1 cellular context compared by ENCODE assay signal in the genomic region with DNA sequence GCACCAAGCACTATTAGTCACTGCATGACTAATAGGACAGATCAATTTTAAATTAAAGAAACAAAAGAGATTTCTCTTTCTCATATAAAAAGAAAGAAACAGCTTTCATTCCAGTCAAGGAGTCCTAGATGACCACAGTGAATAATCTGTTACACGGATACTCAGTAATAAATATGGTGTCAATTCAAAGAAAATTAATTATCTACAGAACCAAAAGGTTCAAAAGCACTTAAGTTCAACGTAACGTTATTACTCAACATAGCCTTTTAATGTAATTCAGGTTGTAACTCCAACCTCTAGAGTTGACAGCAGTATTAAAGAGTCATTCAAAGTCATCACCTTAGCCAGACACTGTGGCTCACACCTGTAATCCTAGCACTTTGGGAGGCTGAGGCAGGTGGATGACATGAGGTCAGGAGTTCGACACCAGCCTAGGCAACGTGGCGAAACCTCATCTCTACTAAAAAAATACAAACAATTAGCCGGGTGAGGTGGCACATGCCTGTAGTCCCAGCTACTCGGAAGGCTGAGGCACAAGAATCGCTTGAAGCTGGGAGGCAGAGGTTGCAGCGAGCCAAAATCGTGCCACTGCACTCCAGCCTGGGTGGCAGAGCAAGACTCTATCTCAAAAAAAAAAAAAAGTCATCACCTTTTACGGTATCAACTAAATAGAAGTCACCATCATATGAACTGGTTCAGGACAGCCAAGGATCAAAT.
TF ChIP-seq lines count a peak whose summit lies in the region.

No MANE protein-coding gene starts in this region.

TF ChIP-seq in IMR-90, 13 proteins besides CTCF, POLR2A, EP300 and RAD21:
- TF ChIP-seq BHLHE40 (IDR thresholded peaks at IDR 0.05; ENCODE audit: low read depth, low read length), result no peak
- peak; percentile 72 for TF ChIP-seq FOS (IDR thresholded peaks at IDR 0.05; ENCODE audit: low read depth, low read length)
- 0 out of 2 replicates have a peak, but pooled peaks have one; percentile 6 for TF ChIP-seq CEBPB (IDR thresholded peaks at IDR 0.05; ENCODE audit: low read depth, low read length)
